In genomic region chr6:56905378-56905777, GRCh38 we compare ENCODE assay signal across 17 cellular contexts. TPM values are rescaled to one million over a fixed set of nuclear protein-coding genes. Genes with fewer than 3 reads are reported as not detected.
"Had no signal": no experiment of that assay in that cellular context is flagged by ENCODE, and none has a peak within 500 bp of the region (broad histone marks: within the 10 kb centered on the region; RNA-seq: fewer than 3 reads in every experiment).

No MANE protein-coding gene starts in this region.

- H3K9ac ChIP-seq: SK-N-SH had no signal

- H3K9me3 ChIP-seq: Peyer's patch, SJSA1, SK-N-SH had no signal

- DNase-seq: Kasumi-1, MM.1S, NCI-H1417 treated with DMSO at 0.1 percent for 48 hours, NCI-H1436 treated with DMSO at 0.1 percent for 48 hours, NCI-H187 treated with DMSO at 0.1 percent for 48 hours, NCI-H2029, NCI-H2171 treated with DMSO at 0.1 percent for 48 hours, NCI-H2227 treated with DMSO at 0.1 percent for 48 hours, NCI-H510A treated with DMSO at 0.1 percent for 48 hours, NCI-H524 treated with DMSO at 0.1 percent for 48 hours, NCI-H526 treated with DMSO at 0.1 percent for 48 hours, PC-3, Peyer's patch, RPMI8226, SHP77 treated with DMSO at 0.1 percent for 48 hours, SK-N-SH had no signal

- H3K27ac ChIP-seq: Peyer's patch, SJSA1 had no signal

- H3K36me3 ChIP-seq: Peyer's patch, SJSA1 had no signal

- H3K27me3 ChIP-seq: Peyer's patch, SJSA1 had no signal

- H3K9me2 ChIP-seq: SK-N-SH had no signal

- H3K4me3 ChIP-seq: Peyer's patch, SJSA1 had no signal

RNA-seq across cellular contexts. Expression of gene BEND6, which starts 49.5 kb away (rescaled TPM):
- total RNA-seq: Peyer's patch had no signal
